14 cellular contexts compared by ENCODE assay signal in the genomic region with DNA sequence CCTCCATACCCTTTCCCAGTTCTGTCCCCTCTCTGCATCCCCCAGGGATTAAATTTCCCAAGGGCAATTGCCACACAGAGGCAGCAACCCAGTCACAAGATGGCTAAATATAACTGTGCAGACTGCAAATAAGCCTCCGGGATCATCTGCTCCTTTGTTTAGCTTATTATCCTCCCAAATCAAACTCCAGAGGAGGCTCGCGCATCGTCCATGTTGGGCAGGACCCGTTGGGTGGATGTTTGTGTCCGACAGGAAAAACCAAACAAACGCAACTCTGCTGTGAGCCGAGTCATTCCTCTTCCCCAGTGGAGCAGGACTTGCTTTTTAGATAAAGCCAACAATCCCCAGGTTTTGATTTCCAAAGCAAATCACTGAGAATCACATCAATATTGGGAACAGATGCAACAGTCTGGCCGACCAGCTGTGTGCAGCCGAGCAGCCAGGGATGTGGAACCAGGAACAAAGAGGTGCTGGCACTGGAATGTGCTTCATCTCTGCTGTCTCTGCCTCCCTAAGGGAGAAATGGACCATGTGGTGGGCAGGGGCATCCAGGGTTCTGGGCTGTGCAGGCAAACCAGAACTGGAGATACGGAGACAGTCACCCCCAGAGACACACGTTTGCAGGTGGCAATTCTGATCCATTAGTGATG.
"Had no signal": no experiment of that assay in that cellular context is flagged by ENCODE, and none has a peak within 500 bp of the region (broad histone marks: within the 10 kb centered on the region; RNA-seq: fewer than 3 reads in every experiment).

No MANE protein-coding gene starts in this region.

- H3K27ac ChIP-seq: epithelial cell of prostate, hepatocyte, neutrophil, tibial artery had no signal

- H3K9me3 ChIP-seq: neutrophil, tibial artery had no signal

- H3K36me3 ChIP-seq: neutrophil, tibial artery had no signal

- H3K36me3 Mint-ChIP-seq: naive B cell had no signal

- ATAC-seq: right cardiac atrium, T-helper 17 cell had no signal

- H3K27me3 ChIP-seq: hepatocyte had no signal

- H3K4me3 Mint-ChIP-seq: naive B cell, T-helper 17 cell had no signal

- H3K27ac Mint-ChIP-seq: T-helper 17 cell had no signal

- DNase-seq: activated CD4-positive, CD25-positive, alpha-beta regulatory T cell; activated naive CD4-positive, alpha-beta T cell treated with anti-CD3 and anti-CD28 coated beads, Interleukin-2, amount 50 U/mL, for 16 hours; activated T-cell treated with anti-CD3 and anti-CD28 coated beads, Interleukin-2, amount 50 U/mL, for 1 hour; central memory CD4-positive, alpha-beta T cell; cortex of kidney; effector memory CD4-positive, alpha-beta T cell; naive B cell; right cardiac atrium; small intestine; T-helper 17 cell; tibial artery had no signal

- H3K4me1 ChIP-seq: tibial artery had no signal

- H3K4me3 ChIP-seq: hepatocyte, tibial artery had no signal

- H3K9me3 Mint-ChIP-seq: naive B cell had no signal
